In genomic region chr3:47163023-47163989, GRCh38 we compare ENCODE assay signal across 8 cellular contexts. TPM values are rescaled to one million over a fixed set of nuclear protein-coding genes. Genes with fewer than 3 reads are reported as not detected.
DNase-seq lines count a peak whose midpoint lies in the region; ATAC-seq lines count a peak whose summit lies in the region.

No MANE protein-coding gene starts in this region.

- peak overlapping the region; percentile 95 for H3K9ac ChIP-seq in NT2/D1 (ENCODE audit: insufficient read length, low read depth)

- peaks cover 19% of the 10 kb centered on the region for H3K36me3 ChIP-seq in NT2/D1 (ENCODE audit: insufficient read depth, insufficient read length, low read length)

- peaks cover 2% of the 10 kb centered on the region for H3K4me1 ChIP-seq in NT2/D1 (ENCODE audit: insufficient read depth, insufficient read length)

- peak overlapping the region; percentile 89 to 100 (median 98) for H3K4me3 Mint-ChIP-seq in naive thymus-derived CD8-positive, alpha-beta T cell
- peak overlapping the region; percentile 87 for H3K4me3 Mint-ChIP-seq in stimulated activated memory B cell treated with anti-CD40 and anti-IgM and Interleukin-4, amounts not matched to agents 10 μg/mL and 1 μg/mL and 100 μg/mL, for 72 hours

- H3K4me1 Mint-ChIP-seq in naive thymus-derived CD8-positive, alpha-beta T cell = peaks cover 24 to 66% (median 56%) of the 10 kb centered on the region in 4 donors
- peaks cover 57% of the 10 kb centered on the region for H3K4me1 Mint-ChIP-seq in stimulated activated memory B cell treated with anti-CD40 and anti-IgM and Interleukin-4, amounts not matched to agents 10 μg/mL and 1 μg/mL and 100 μg/mL, for 72 hours

- peaks cover 0 to 3% (median 0%) of the 10 kb centered on the region in 5 donors for H3K27me3 Mint-ChIP-seq in naive thymus-derived CD8-positive, alpha-beta T cell
- H3K27me3 Mint-ChIP-seq in stimulated activated memory B cell treated with anti-CD40 and anti-IgM and Interleukin-4, amounts not matched to agents 10 μg/mL and 1 μg/mL and 100 μg/mL, for 72 hours = no peaks in the 10 kb centered on the region

- peaks cover 0 to 1% (median 0%) of the 10 kb centered on the region in 9 donors for H3K9me3 Mint-ChIP-seq in naive thymus-derived CD8-positive, alpha-beta T cell
- H3K9me3 Mint-ChIP-seq in stimulated activated memory B cell treated with anti-CD40 and anti-IgM and Interleukin-4, amounts not matched to agents 10 μg/mL and 1 μg/mL and 100 μg/mL, for 72 hours = no peaks in the 10 kb centered on the region

- ATAC-seq in HG02970 (IDR thresholded peaks at IDR 0.05; ENCODE audit: low FRiP score, unreplicated experiment) = peak; percentile 47
- ATAC-seq in naive thymus-derived CD8-positive, alpha-beta T cell = peak; percentile 27 to 36
- peak; percentile 62 for ATAC-seq in stimulated activated memory B cell treated with anti-CD40 and anti-IgM and Interleukin-4, amounts not matched to agents 10 μg/mL and 1 μg/mL and 100 μg/mL, for 72 hours

- peaks cover 0 to 4% (median 4%) of the 10 kb centered on the region in 3 donors for H3K36me3 Mint-ChIP-seq in naive thymus-derived CD8-positive, alpha-beta T cell
- H3K36me3 Mint-ChIP-seq in stimulated activated memory B cell treated with anti-CD40 and anti-IgM and Interleukin-4, amounts not matched to agents 10 μg/mL and 1 μg/mL and 100 μg/mL, for 72 hours = peaks cover 8% of the 10 kb centered on the region

- H3K27me3 ChIP-seq in NT2/D1 (ENCODE audit: insufficient read depth, insufficient read length) = no peaks in the 10 kb centered on the region

- POLR2A ChIA-PET in naive thymus-derived CD8-positive, alpha-beta T cell (lab: Charles Lee) = interaction anchor here (0.5 to 2.5 kb wide), 20 partner anchors 11 to 1330 kb away, joined by 3 to 13 read pairs (median 4); partner anchors contain the start of genes CCDC12, KIF9, KLHL18 and PTPN23

- no peaks in the 10 kb centered on the region for H3K9me3 ChIP-seq in NT2/D1 (ENCODE audit: insufficient read depth, low read length)

- DNase-seq in NCI-H524 (lab: John Stamatoyannopoulos, UW) (peak; percentile 7 to 49), NCI-H524 treated with DMSO at 0.1 percent for 48 hours (lab: John Stamatoyannopoulos, UW) (no peak), NT2/D1 (ENCODE audit: low read depth, low spot score) (no peak), activated T-helper 1 cell treated with Interleukin-2 at 50 U/mL for 16 hours (ENCODE audit: low read depth) (peak; percentile 34), fibroblast of gingiva (ENCODE audit: low read depth) (peak; percentile 26)
- DNase-seq in naive thymus-derived CD8-positive, alpha-beta T cell = peak; percentile 22 to 79 (median 58)

- H3K4me3 ChIP-seq in NT2/D1 (ENCODE audit: insufficient read length, low read depth) = peak overlapping the region; percentile 85

- H3K27ac Mint-ChIP-seq in naive thymus-derived CD8-positive, alpha-beta T cell = peak overlapping the region; percentile 96 to 99 (median 99)
- H3K27ac Mint-ChIP-seq in stimulated activated memory B cell treated with anti-CD40 and anti-IgM and Interleukin-4, amounts not matched to agents 10 μg/mL and 1 μg/mL and 100 μg/mL, for 72 hours = peak overlapping the region; percentile 87

RNA-seq across cellular contexts. Expression of gene SETD2, which starts 0.6 kb away (rescaled TPM):
- total RNA-seq in naive thymus-derived CD8-positive, alpha-beta T cell = 10 to 100 TPM; 77.2 to 85.0 TPM
- polyA plus RNA-seq in naive thymus-derived CD8-positive, alpha-beta T cell = 10 to 100 TPM; 11.8 to 23.4 (median 14.3) TPM

Comparison
In these comparisons a context has a peak if more than half of its experiments do, and no peak if none do; other contexts are left out.
1. DNase-seq: peak in NCI-H524 (2 of 2), activated T-helper 1 cell treated with Interleukin-2 at 50 U/mL for 16 hours (single experiment), fibroblast of gingiva (single experiment) and naive thymus-derived CD8-positive, alpha-beta T cell (10 of 10); none in NCI-H524 treated with DMSO at 0.1 percent for 48 hours (single experiment) and NT2/D1 (single experiment).
2. Peak in every context shown above with its lines, with median percentiles within 50 percentile points of each other: ATAC-seq.